ENCODE assay signal across 17 cellular contexts in genomic region chr3:103025880-103026279, GRCh38.
DNase-seq lines count a peak whose midpoint lies in the region; ATAC-seq and TF ChIP-seq lines count a peak whose summit lies in the region.
"Had no signal": no experiment of that assay in that cellular context is flagged by ENCODE, and none has a peak within 500 bp of the region (broad histone marks: within the 10 kb centered on the region; RNA-seq: fewer than 3 reads in every experiment).

No MANE protein-coding gene starts in this region.

- no peaks in the 10 kb centered on the region for H3K27me3 Mint-ChIP-seq in activated CD4-positive, alpha-beta T cell treated with anti-CD3 and anti-CD28 coated beads, Interleukin-2, amount 10 ng/mL, durations not matched to agents 7 days and 5 days
- H3K27me3 Mint-ChIP-seq: CD4-positive, CD25-positive, alpha-beta regulatory T cell; CD8-positive, alpha-beta memory T cell had no signal

- H3K27ac ChIP-seq in SU-DHL-6 (ENCODE audit: low read depth, low read length) = no peak overlapping the region

- no peaks in the 10 kb centered on the region for H3F3A ChIP-seq in SU-DHL-6 (ENCODE audit: insufficient read depth)

- H2AFZ ChIP-seq in SU-DHL-6 (ENCODE audit: low read depth, low read length, severe bottlenecking) = peak overlapping the region; percentile 34

- H3K9ac ChIP-seq in SU-DHL-6 (ENCODE audit: low read length) = no peak overlapping the region

- H3K4me1 Mint-ChIP-seq in activated CD4-positive, alpha-beta T cell treated with anti-CD3 and anti-CD28 coated beads, Interleukin-2, amount 10 ng/mL, durations not matched to agents 7 days and 5 days = no peaks in the 10 kb centered on the region
- H3K4me1 Mint-ChIP-seq: CD4-positive, CD25-positive, alpha-beta regulatory T cell; CD8-positive, alpha-beta memory T cell had no signal

- no peaks in the 10 kb centered on the region for H3K36me3 Mint-ChIP-seq in activated CD4-positive, alpha-beta T cell treated with anti-CD3 and anti-CD28 coated beads, Interleukin-2, amount 10 ng/mL, durations not matched to agents 7 days and 5 days (ENCODE audit: low read depth)
- H3K36me3 Mint-ChIP-seq: CD4-positive, CD25-positive, alpha-beta regulatory T cell; CD8-positive, alpha-beta memory T cell had no signal

- no peak overlapping the region for H3K4me2 ChIP-seq in SU-DHL-6 (ENCODE audit: low read depth, low read length, poor library complexity, severe bottlenecking)

- H3K27ac Mint-ChIP-seq in activated CD4-positive, alpha-beta T cell treated with anti-CD3 and anti-CD28 coated beads, Interleukin-2, amount 10 ng/mL, durations not matched to agents 7 days and 5 days = no peak overlapping the region
- H3K27ac Mint-ChIP-seq: CD4-positive, CD25-positive, alpha-beta regulatory T cell; CD8-positive, alpha-beta memory T cell; HFFc6 had no signal

- no peak for DNase-seq in activated T-cell treated with anti-CD3 and anti-CD28 coated beads for 4 hours
- DNase-seq in activated CD4-positive, alpha-beta T cell treated with anti-CD3 and anti-CD28 coated beads, Interleukin-2, amount 10 ng/mL, durations not matched to agents 7 days and 5 days = no peak
- DNase-seq: ACHN; BE2C; C1 segment of cervical spinal cord; CD4-positive, CD25-positive, alpha-beta regulatory T cell; CD8-positive, alpha-beta memory T cell; COR-L47; GOT3; H7; HFFc6; KG1 had no signal

- ATAC-seq in GM18861 (IDR thresholded peaks at IDR 0.05; ENCODE audit: unreplicated experiment) (peak; percentile 41), HG03175 (IDR thresholded peaks at IDR 0.05; ENCODE audit: unreplicated experiment) (peak; percentile 43), GM21526 (IDR thresholded peaks at IDR 0.05; ENCODE audit: low FRiP score, unreplicated experiment) (no peak)
- ATAC-seq: HCT116 had no signal

- no peaks in the 10 kb centered on the region for H3K9me3 Mint-ChIP-seq in activated CD4-positive, alpha-beta T cell treated with anti-CD3 and anti-CD28 coated beads, Interleukin-2, amount 10 ng/mL, durations not matched to agents 7 days and 5 days
- H3K9me3 Mint-ChIP-seq: CD8-positive, alpha-beta memory T cell had no signal

- H3K4me3 ChIP-seq in SU-DHL-6 (ENCODE audit: insufficient read depth, low read length, poor library complexity, severe bottlenecking) = no peak overlapping the region

- no peaks in the 10 kb centered on the region for H3K9me2 ChIP-seq in SU-DHL-6 (replicated peaks; ENCODE audit: insufficient read depth, low read length)

- POLR2A ChIA-PET in activated CD4-positive, alpha-beta T cell treated with anti-CD3 and anti-CD28 coated beads, Interleukin-2, amount 10 ng/mL, durations not matched to agents 7 days and 5 days (lab: Charles Lee) = no interaction called here

- H3K4me3 Mint-ChIP-seq in activated CD4-positive, alpha-beta T cell treated with anti-CD3 and anti-CD28 coated beads, Interleukin-2, amount 10 ng/mL, durations not matched to agents 7 days and 5 days = no peak overlapping the region
- H3K4me3 Mint-ChIP-seq: CD4-positive, CD25-positive, alpha-beta regulatory T cell; CD8-positive, alpha-beta memory T cell; HFFc6 had no signal

- no peaks in the 10 kb centered on the region for H3K27me3 ChIP-seq in SU-DHL-6 (ENCODE audit: low read length)
- H3K27me3 ChIP-seq: BE2C had no signal

- TF ChIP-seq CTCF in SU-DHL-6 (IDR thresholded peaks at IDR 0.05; ENCODE audit: insufficient read depth, low read length, poor library complexity, severe bottlenecking) = no peak

- no peaks in the 10 kb centered on the region for H3K79me2 ChIP-seq in SU-DHL-6 (ENCODE audit: insufficient read depth, low read length)

- H3K36me3 ChIP-seq in SU-DHL-6 (ENCODE audit: low read length) = no peaks in the 10 kb centered on the region
- H3K36me3 ChIP-seq: BE2C had no signal

- CTCF ChIA-PET in activated CD4-positive, alpha-beta T cell treated with anti-CD3 and anti-CD28 coated beads, Interleukin-2, amount 10 ng/mL, durations not matched to agents 7 days and 5 days (lab: Charles Lee) = no interaction called here

- no peaks in the 10 kb centered on the region for H4K20me1 ChIP-seq in SU-DHL-6 (ENCODE audit: low read depth, low read length)

- no peaks in the 10 kb centered on the region for H3K9me3 ChIP-seq in SU-DHL-6 (ENCODE audit: insufficient read depth, low read length)
- H3K9me3 ChIP-seq: BE2C had no signal
